In genomic region chr7:75404663-75405062, GRCh38 we compare ENCODE assay signal across 7 cellular contexts. TPM values are rescaled to one million over a fixed set of nuclear protein-coding genes. Genes with fewer than 3 reads are reported as not detected.
A peak's percentile ranks its signal among the peaks of the same experiment; 100 is the strongest.
DNase-seq lines count a peak whose midpoint lies in the region; ATAC-seq, FAIRE-seq and TF ChIP-seq lines count a peak whose summit lies in the region.
"Not testable (repeated sequence)": the region's sequence is repeated elsewhere in the genome, so short reads cannot be mapped to it uniquely, and the experiment has no call there.
"Had no signal": no experiment of that assay in that cellular context is flagged by ENCODE, and none has a peak within 500 bp of the region (broad histone marks: within the 10 kb centered on the region; RNA-seq: fewer than 3 reads in every experiment).

No MANE protein-coding gene starts in this region.

- H2BK20ac ChIP-seq in IMR-90 (ENCODE audit: low read depth, low read length), result not testable (repeated sequence)

- H2BK5ac ChIP-seq in IMR-90 (ENCODE audit: low read depth, low read length, poor library complexity, severe bottlenecking), result not testable (repeated sequence)

- in situ Hi-C loops in IMR-90 (cut with MboI; ENCODE audit: low sequenced_read_pairs); HepG2 (cut with HindIII; ENCODE audit: extremely low pct_ligation_motif_present, low pct_unique_long_range_greater_than_20kb): not testable (repeated sequence)

- H3K79me2 ChIP-seq in HepG2 (ENCODE audit: insufficient read depth, low read length), result not testable (repeated sequence)

- H4K8ac ChIP-seq in IMR-90 (ENCODE audit: low read depth in 2 of 2, low read length in 2 of 2), result not testable (repeated sequence)

- not testable (repeated sequence) for H4K5ac ChIP-seq in IMR-90 (ENCODE audit: low read depth, low read length)

- not testable (repeated sequence) for FAIRE-seq in HepG2 (lab: Jason Lieb, UNC)

- not testable (repeated sequence) for TF ChIP-seq RAD21 in IMR-90 (IDR thresholded peaks at IDR 0.05; ENCODE audit: low read length); HepG2 (CRISPR knock-in tag; IDR thresholded peaks at IDR 0.05)

- H3K36me3 Mint-ChIP-seq in WTC11; activated naive CD8-positive, alpha-beta T cell treated with anti-CD3 and anti-CD28 coated beads, Interleukin-2, amount 50 U/mL, for 24 hours (ENCODE audit: low read depth); stimulated activated effector memory CD8-positive, alpha-beta T cell treated with anti-CD3 and anti-CD28 coated beads, Interleukin-12 subunit alpha, Interleukin-12 subunit beta, amount 100 ng/mL, for 72 hours: not testable (repeated sequence)

- POLR2A ChIA-PET in IMR-90 (lab: Charles Lee; ENCODE audit: unreplicated experiment); WTC11 (lab: Charles Lee); HepG2 (lab: Yijun Ruan, JAX): not testable (repeated sequence)

- H4K20me1 ChIP-seq in IMR-90 (ENCODE audit: insufficient read depth, low read length); HepG2 (ENCODE audit: insufficient read depth, low read length): not testable (repeated sequence)

- H3K9me3 ChIP-seq in IMR-90 (ENCODE audit: control insufficient read depth, insufficient read depth, low read length); gastroesophageal sphincter; HepG2 (ENCODE audit: low read length): not testable (repeated sequence)

- not testable (repeated sequence) for H3K4me3 ChIP-seq in IMR-90 (ENCODE audit: insufficient read depth, low read depth, low read length); gastroesophageal sphincter; HepG2 (replicated peaks in 1 of 3; ENCODE audit: insufficient read depth in 1 of 3, low read depth in 2 of 3, low read length in 3 of 3)

- H3K18ac ChIP-seq in IMR-90 (ENCODE audit: low read depth, low read length), result not testable (repeated sequence)

- H2AK5ac ChIP-seq in IMR-90 (ENCODE audit: low read depth, low read length), result not testable (repeated sequence)

- BruUV-seq in IMR-90 (replicated peaks; lab: Mats Ljungman, UMichigan); HepG2 (replicated peaks; lab: Mats Ljungman, UMichigan): not testable (repeated sequence)

- TF ChIP-seq EP300 in gastroesophageal sphincter (IDR thresholded peaks at IDR 0.05); HepG2 (IDR thresholded peaks at IDR 0.05; ENCODE audit: low read depth in 2 of 2, low read length in 2 of 2); HepG2 (CRISPR knock-in tag; IDR thresholded peaks at IDR 0.05; ENCODE audit: borderline replicate concordance): not testable (repeated sequence)

- H2BK120ac ChIP-seq in IMR-90 (ENCODE audit: low read depth, low read length), result not testable (repeated sequence)

- not testable (repeated sequence) for H2AFZ ChIP-seq in IMR-90 (replicated peaks; ENCODE audit: low read length, poor library complexity); HepG2 (ENCODE audit: low read length)

- not testable (repeated sequence) for H3K27me3 ChIP-seq in IMR-90 (ENCODE audit: control insufficient read depth, insufficient read depth, low read length); gastroesophageal sphincter; HepG2 (ENCODE audit: control insufficient read depth in 1 of 2, insufficient read depth in 2 of 2, low read length in 2 of 2)

- not testable (repeated sequence) for H3K9me3 Mint-ChIP-seq in WTC11; activated naive CD8-positive, alpha-beta T cell treated with anti-CD3 and anti-CD28 coated beads, Interleukin-2, amount 50 U/mL, for 24 hours; stimulated activated effector memory CD8-positive, alpha-beta T cell treated with anti-CD3 and anti-CD28 coated beads, Interleukin-12 subunit alpha, Interleukin-12 subunit beta, amount 100 ng/mL, for 72 hours

- not testable (repeated sequence) for H3K4me1 Mint-ChIP-seq in WTC11; activated naive CD8-positive, alpha-beta T cell treated with anti-CD3 and anti-CD28 coated beads, Interleukin-2, amount 50 U/mL, for 24 hours; stimulated activated effector memory CD8-positive, alpha-beta T cell treated with anti-CD3 and anti-CD28 coated beads, Interleukin-12 subunit alpha, Interleukin-12 subunit beta, amount 100 ng/mL, for 72 hours

- dilution Hi-C loops in IMR-90 (cut with HindIII; ENCODE audit: low sequenced_read_pairs, unreplicated experiment), result not testable (repeated sequence)

- TF ChIP-seq CTCF in IMR-90 (conservative IDR thresholded peaks at IDR 0.05; ENCODE audit: low read depth, low read length); WTC11 (IDR thresholded peaks at IDR 0.05); gastroesophageal sphincter (IDR thresholded peaks at IDR 0.05); HepG2 (CRISPR knock-in tag; IDR thresholded peaks at IDR 0.05): not testable (repeated sequence)

- H2BK15ac ChIP-seq in IMR-90 (ENCODE audit: low read depth, low read length), result not testable (repeated sequence)

- intact Hi-C loops in IMR-90 (cut with micrococcal nuclease); HepG2 (cut with micrococcal nuclease; ENCODE audit: unreplicated experiment): not testable (repeated sequence)

- not testable (repeated sequence) for TF ChIP-seq POLR2A in IMR-90 (IDR thresholded peaks at IDR 0.05; ENCODE audit: low read depth, low read length); gastroesophageal sphincter (IDR thresholded peaks at IDR 0.05); HepG2 (IDR thresholded peaks at IDR 0.05; ENCODE audit: insufficient read depth in 1 of 2, low read depth in 2 of 2, low read length in 2 of 2)

- not testable (repeated sequence) for H3K27me3 Mint-ChIP-seq in WTC11 (ENCODE audit: low read depth); activated naive CD8-positive, alpha-beta T cell treated with anti-CD3 and anti-CD28 coated beads, Interleukin-2, amount 50 U/mL, for 24 hours

- H3K14ac ChIP-seq in IMR-90 (replicated peaks; ENCODE audit: low read depth, low read length), result not testable (repeated sequence)

- H3K36me3 ChIP-seq in IMR-90 (ENCODE audit: control insufficient read depth, insufficient read depth, low read length); gastroesophageal sphincter; HepG2 (replicated peaks in 1 of 2; ENCODE audit: control insufficient read depth in 1 of 2, insufficient read depth in 2 of 2, low read length in 2 of 2): not testable (repeated sequence)

- WGBS in IMR-90 (ENCODE audit: extremely low coverage in 2 of 2, insufficient read length in 1 of 2), 2 experiments, result no CpG with 5 or more reads among the region's 18 CpGs
- WGBS in gastroesophageal sphincter (ENCODE audit: low coverage in 1 of 2), 2 donors, result no CpG with 5 or more reads among the region's 18 CpGs
- no CpG with 5 or more reads among the region's 18 CpGs for WGBS in HepG2 (ENCODE audit: low lambda C conversion rate)

- not testable (repeated sequence) for H3K27ac Mint-ChIP-seq in WTC11; activated naive CD8-positive, alpha-beta T cell treated with anti-CD3 and anti-CD28 coated beads, Interleukin-2, amount 50 U/mL, for 24 hours; stimulated activated effector memory CD8-positive, alpha-beta T cell treated with anti-CD3 and anti-CD28 coated beads, Interleukin-12 subunit alpha, Interleukin-12 subunit beta, amount 100 ng/mL, for 72 hours

- H3K79me1 ChIP-seq in IMR-90 (ENCODE audit: low read depth in 1 of 2, low read length in 2 of 2), result not testable (repeated sequence)

- not testable (repeated sequence) for DNase-seq in IMR-90; WTC11 (ENCODE audit: low spot score); activated naive CD8-positive, alpha-beta T cell treated with anti-CD3 and anti-CD28 coated beads, Interleukin-2, amount 50 U/mL, for 24 hours; HepG2 (ENCODE audit: low spot score); stimulated activated effector memory CD8-positive, alpha-beta T cell treated with anti-CD3 and anti-CD28 coated beads, Interleukin-12 subunit alpha, Interleukin-12 subunit beta, amount 100 ng/mL, for 72 hours (ENCODE audit: low spot score in 2 of 2)

- H3K4me3 Mint-ChIP-seq in WTC11; activated naive CD8-positive, alpha-beta T cell treated with anti-CD3 and anti-CD28 coated beads, Interleukin-2, amount 50 U/mL, for 24 hours; stimulated activated effector memory CD8-positive, alpha-beta T cell treated with anti-CD3 and anti-CD28 coated beads, Interleukin-12 subunit alpha, Interleukin-12 subunit beta, amount 100 ng/mL, for 72 hours: not testable (repeated sequence)

- CTCF ChIA-PET in IMR-90 (lab: Yijun Ruan, JAX); WTC11 (lab: Charles Lee); HepG2 (lab: Yijun Ruan, JAX; ENCODE audit: low intra/inter-chr PET ratio, low total read pairs): not testable (repeated sequence)

- not testable (repeated sequence) for H3K23ac ChIP-seq in IMR-90 (ENCODE audit: low read depth, low read length)

- H3K4me2 ChIP-seq in IMR-90 (ENCODE audit: low read depth, low read length); HepG2 (ENCODE audit: low read depth, low read length): not testable (repeated sequence)

- H2AK9ac ChIP-seq in IMR-90 (replicated peaks; ENCODE audit: low read depth, low read length, poor library complexity), result not testable (repeated sequence)

- ATAC-seq in IMR-90 (ENCODE audit: low read depth), result peak; percentile 81
- peak; percentile 90 for ATAC-seq in WTC11
- peak; percentile 28 for ATAC-seq in activated naive CD8-positive, alpha-beta T cell treated with anti-CD3 and anti-CD28 coated beads, Interleukin-2, amount 50 U/mL, for 24 hours
- peak; percentile 22 for ATAC-seq in gastroesophageal sphincter
- peak; percentile 92 for ATAC-seq in HepG2
- ATAC-seq in stimulated activated effector memory CD8-positive, alpha-beta T cell treated with anti-CD3 and anti-CD28 coated beads, Interleukin-12 subunit alpha, Interleukin-12 subunit beta, amount 100 ng/mL, for 72 hours, result peak; percentile 48

- H4K91ac ChIP-seq in IMR-90 (ENCODE audit: insufficient read depth, low read depth, low read length), result not testable (repeated sequence)

- not testable (repeated sequence) for H3K27ac ChIP-seq in IMR-90 (ENCODE audit: insufficient read depth, low read length); gastroesophageal sphincter; HepG2 (ENCODE audit: extremely low read length, insufficient read depth, low read length)

- H3K4me1 ChIP-seq in IMR-90 (ENCODE audit: control insufficient read depth, insufficient read depth, low read length); gastroesophageal sphincter; HepG2 (ENCODE audit: insufficient read depth, low read length): not testable (repeated sequence)

- H3K9me1 ChIP-seq in IMR-90 (ENCODE audit: insufficient read depth, low read length), result not testable (repeated sequence)

- not testable (repeated sequence) for H3K4ac ChIP-seq in IMR-90 (ENCODE audit: low read depth, low read length)

- not testable (repeated sequence) for H3K9ac ChIP-seq in IMR-90 (ENCODE audit: low read depth, low read length); HepG2 (ENCODE audit: insufficient read depth, low read depth, low read length)

- not testable (repeated sequence) for H3K56ac ChIP-seq in IMR-90 (ENCODE audit: extremely low read depth, insufficient read depth, low read length)

RNA-seq across cellular contexts. Expression of gene TRIM73, which starts 9.2 kb away (rescaled TPM):
- total RNA-seq in IMR-90 (2012; rRNA removed) (0.18 and 0.28 TPM in 2 replicates), WTC11 (2021) (2.0 to 3.0 TPM (median 2.3 TPM) in 3 replicates), gastroesophageal sphincter (1 to 10 TPM in 2 of 4 donors, under 1 TPM in 1, not detected in 1; 0.94 to 5.4 (median 1.5) TPM), HepG2 (2016; rRNA removed; fragmentation: Illumina TruSeq; extraction: Trizol) (4.5 and 5.7 TPM in 2 replicates)
- polyA plus RNA-seq in IMR-90 (2012; rRNA removed) (0.72 and 0.84 TPM in 2 replicates), HepG2 (2011; rRNA removed) (1.5 and 3.1 TPM in 2 replicates)
- 0.03 and 0.15 TPM in 2 replicates for polyA plus RNA-seq in IMR-90 (2012; cell fraction: cytosol; rRNA removed)
- 8.0 and 10.1 TPM in 2 replicates for polyA plus RNA-seq in IMR-90 (2012; cell fraction: nucleus; rRNA removed; ENCODE audit: low replicate concordance)
- 3.0 and 3.9 TPM in 2 replicates for total RNA-seq in HepG2 (2016; cell fraction: cytosol; rRNA removed; fragmentation: Illumina TruSeq; extraction: Trizol; ENCODE audit: low read depth)
- 4.3 and 4.7 TPM in 2 replicates for total RNA-seq in HepG2 (2016; cell fraction: insoluble cytoplasmic fraction; rRNA removed; fragmentation: Illumina TruSeq; extraction: Trizol)
- 2.4 and 4.4 TPM in 2 replicates for total RNA-seq in HepG2 (2016; cell fraction: membrane; rRNA removed; fragmentation: Illumina TruSeq; extraction: Trizol)
- 5.0 and 5.3 TPM in 2 replicates for total RNA-seq in HepG2 (2016; cell fraction: nucleus; rRNA removed; fragmentation: Illumina TruSeq; extraction: Trizol)
- 0.65 and 1.1 TPM in 2 replicates for polyA plus RNA-seq in HepG2 (2011; cell fraction: cytosol; rRNA removed)
- 41.6 and 42.4 TPM in 2 replicates for polyA plus RNA-seq in HepG2 (2011; cell fraction: nucleus; rRNA removed)
- polyA plus RNA-seq in HepG2 (2012), result 3.7 and 5.9 TPM in 2 replicates
- polyA plus RNA-seq in HepG2 (2016; cell fraction: cytosol; fragmentation: Illumina TruSeq; extraction: Trizol; ENCODE audit: low read depth), result 1.3 and 2.1 TPM in 2 replicates
- 2.8 and 4.1 TPM in 2 replicates for polyA plus RNA-seq in HepG2 (2016; cell fraction: insoluble cytoplasmic fraction; fragmentation: Illumina TruSeq; extraction: Trizol; ENCODE audit: low read depth)
- 1.6 TPM in 2 replicates for polyA plus RNA-seq in HepG2 (2016; cell fraction: membrane; fragmentation: Illumina TruSeq; extraction: Trizol; ENCODE audit: low read depth)
- polyA plus RNA-seq in HepG2 (2016; cell fraction: nucleus; fragmentation: Illumina TruSeq; extraction: Trizol; ENCODE audit: insufficient read depth, low read depth), result 15.1 TPM in 2 replicates
- polyA minus RNA-seq in HepG2 (2011; rRNA and poly(A)+ RNA removed; ENCODE audit: low replicate concordance), result 3.5 and 5.1 TPM in 2 replicates
- polyA minus RNA-seq in HepG2 (2011; cell fraction: cytosol; rRNA and poly(A)+ RNA removed), result 0.20 and 1.4 TPM in 2 replicates
- polyA minus RNA-seq in HepG2 (2011; cell fraction: nucleus; rRNA and poly(A)+ RNA removed), result 10.8 and 10.9 TPM in 2 replicates
- total RNA-seq: HT1080 had no signal

Comparison
In these comparisons a context has a peak if more than half of its experiments do, and no peak if none do; other contexts are left out.
1. ATAC-seq: peak in every context shown above with its lines; median percentile 92 in HepG2; 90 in WTC11; 81 in IMR-90; 48 in stimulated activated effector memory CD8-positive, alpha-beta T cell treated with anti-CD3 and anti-CD28 coated beads, Interleukin-12 subunit alpha, Interleukin-12 subunit beta, amount 100 ng/mL, for 72 hours; 28 in activated naive CD8-positive, alpha-beta T cell treated with anti-CD3 and anti-CD28 coated beads, Interleukin-2, amount 50 U/mL, for 24 hours; 22 in gastroesophageal sphincter.